Comparison of ENCODE assay signal across 1 cellular context in genomic region chr3:100400782-100401673, GRCh38.
TF ChIP-seq lines count a peak whose summit lies in the region.

LNP1 (plus strand) TSS chr3:100401539; CDS start chr3:100429730, 28,191 bp downstream.
TOMM70 (minus strand) TSS chr3:100401089; CDS start chr3:100400949, 140 bp downstream.

TF ChIP-seq in HepG2, 621 proteins besides CTCF, POLR2A, EP300 and RAD21 (continued from another document and continues in another):
- TF ChIP-seq HOMEZ (CRISPR knock-in tag; IDR thresholded peaks at IDR 0.05; ENCODE audit: low read depth), result peak; percentile 16; the same call in 1 of the 2 replicates
- no peak; the same call in 1 of the 2 replicates for TF ChIP-seq ZBTB26 (CRISPR knock-in tag; IDR thresholded peaks at IDR 0.05; ENCODE audit: borderline replicate concordance)
- TF ChIP-seq ZNF737 (CRISPR knock-in tag; IDR thresholded peaks at IDR 0.05; ENCODE audit: borderline replicate concordance), result peak; percentile 91; the same call in 1 of the 2 replicates
- TF ChIP-seq FOXO1 (CRISPR knock-in tag; IDR thresholded peaks at IDR 0.05), result peak; percentile 17; the same call in 1 of the 2 replicates
- TF ChIP-seq DMAP1 (CRISPR knock-in tag; IDR thresholded peaks at IDR 0.05), result peak; percentile 96
- TF ChIP-seq MAFG (CRISPR knock-in tag; IDR thresholded peaks at IDR 0.05), result no peak
- no peak; the same call in 1 of the 2 replicates for TF ChIP-seq TMF1 (CRISPR knock-in tag; IDR thresholded peaks at IDR 0.05; ENCODE audit: low read depth)
- TF ChIP-seq STAT5B (CRISPR knock-in tag; IDR thresholded peaks at IDR 0.05), result no peak; the same call in 1 of the 2 replicates
- TF ChIP-seq DDIT3 (CRISPR knock-in tag; IDR thresholded peaks at IDR 0.05), result no peak; the same call in 1 of the 2 replicates
- no peak for TF ChIP-seq HOXA9 (CRISPR knock-in tag; IDR thresholded peaks at IDR 0.05; ENCODE audit: borderline replicate concordance)
- peak; percentile 80; the same call in 1 of the 2 replicates for TF ChIP-seq MYPOP (CRISPR knock-in tag; IDR thresholded peaks at IDR 0.05)
- peak; percentile 70 for TF ChIP-seq IKZF5 (CRISPR knock-in tag; IDR thresholded peaks at IDR 0.05)
- no peak for TF ChIP-seq HNF1A (IDR thresholded peaks at IDR 0.05; ENCODE audit: low read depth)
- no peak; the same call in 1 of the 2 replicates for TF ChIP-seq HNF1A (CRISPR knock-in tag; IDR thresholded peaks at IDR 0.05; ENCODE audit: borderline replicate concordance)
- no peak; the same call in 1 of the 2 replicates for TF ChIP-seq REL (CRISPR knock-in tag; conservative IDR thresholded peaks at IDR 0.05)
- no peak for TF ChIP-seq ZNF468 (CRISPR knock-in tag; IDR thresholded peaks at IDR 0.05)
- no peak for TF ChIP-seq MTA3 (CRISPR knock-in tag; IDR thresholded peaks at IDR 0.05)
- TF ChIP-seq ZSCAN29 (CRISPR knock-in tag; conservative IDR thresholded peaks at IDR 0.05), result 0 out of 2 replicates have a peak, but pooled peaks have one; percentile 42
- TF ChIP-seq KLF13 (CRISPR knock-in tag; IDR thresholded peaks at IDR 0.05), result 0 out of 2 replicates have a peak, but pooled peaks have one; percentile 44
- TF ChIP-seq CBX5 (CRISPR knock-in tag; IDR thresholded peaks at IDR 0.05; ENCODE audit: borderline replicate concordance), result peak; percentile 53; the same call in 1 of the 2 replicates
- TF ChIP-seq ZNF430 (CRISPR knock-in tag; IDR thresholded peaks at IDR 0.05), result peak; percentile 81; the same call in 1 of the 2 replicates
- TF ChIP-seq ZBTB46 (CRISPR knock-in tag; IDR thresholded peaks at IDR 0.05; ENCODE audit: borderline replicate concordance), result no peak
- no peak for TF ChIP-seq HNRNPLL (IDR thresholded peaks at IDR 0.05; ENCODE audit: low read depth, low read length, poor library complexity, severe bottlenecking)
- no peak; the same call in 1 of the 2 replicates for TF ChIP-seq SOX5 (CRISPR knock-in tag; IDR thresholded peaks at IDR 0.05; ENCODE audit: borderline replicate concordance)
- peak; percentile 81; the same call in 1 of the 2 replicates for TF ChIP-seq HES4 (CRISPR knock-in tag; IDR thresholded peaks at IDR 0.05; ENCODE audit: borderline replicate concordance)
- TF ChIP-seq SRSF9 (IDR thresholded peaks at IDR 0.05; ENCODE audit: borderline replicate concordance, insufficient read depth, low read depth, low read length, poor library complexity, severe bottlenecking), result no peak
- TF ChIP-seq TEF (CRISPR knock-in tag; IDR thresholded peaks at IDR 0.05), result no peak; the same call in 1 of the 2 replicates
- peak; percentile 82; the same call in 1 of the 2 replicates for TF ChIP-seq ZNF274 (CRISPR knock-in tag; IDR thresholded peaks at IDR 0.05)
- TF ChIP-seq KDM3A (CRISPR knock-in tag; IDR thresholded peaks at IDR 0.05; ENCODE audit: low read depth), result peak; percentile 52; the same call in 1 of the 2 replicates
- no peak for TF ChIP-seq PCBP1 (IDR thresholded peaks at IDR 0.05; ENCODE audit: borderline replicate concordance, low read depth, low read length)
- TF ChIP-seq MED1 (CRISPR knock-in tag; IDR thresholded peaks at IDR 0.05), result peak; percentile 61
- TF ChIP-seq RFX1 (IDR thresholded peaks at IDR 0.05), result no peak
- TF ChIP-seq ZNF574 (CRISPR knock-in tag; IDR thresholded peaks at IDR 0.05), result peak; percentile 95
- no peak; the same call in 1 of the 2 replicates for TF ChIP-seq HINFP (CRISPR knock-in tag; IDR thresholded peaks at IDR 0.05; ENCODE audit: low read depth)
- TF ChIP-seq ZNF180 (CRISPR knock-in tag; IDR thresholded peaks at IDR 0.05; ENCODE audit: borderline replicate concordance, low read depth), result no peak
- no peak; the same call in 1 of the 2 replicates for TF ChIP-seq ZSCAN5A (CRISPR knock-in tag; IDR thresholded peaks at IDR 0.05; ENCODE audit: borderline replicate concordance)
- TF ChIP-seq SNAI1 (CRISPR knock-in tag; IDR thresholded peaks at IDR 0.05; ENCODE audit: borderline replicate concordance), result no peak
